ENCODE assay signal across 14 cellular contexts in the genomic region with DNA sequence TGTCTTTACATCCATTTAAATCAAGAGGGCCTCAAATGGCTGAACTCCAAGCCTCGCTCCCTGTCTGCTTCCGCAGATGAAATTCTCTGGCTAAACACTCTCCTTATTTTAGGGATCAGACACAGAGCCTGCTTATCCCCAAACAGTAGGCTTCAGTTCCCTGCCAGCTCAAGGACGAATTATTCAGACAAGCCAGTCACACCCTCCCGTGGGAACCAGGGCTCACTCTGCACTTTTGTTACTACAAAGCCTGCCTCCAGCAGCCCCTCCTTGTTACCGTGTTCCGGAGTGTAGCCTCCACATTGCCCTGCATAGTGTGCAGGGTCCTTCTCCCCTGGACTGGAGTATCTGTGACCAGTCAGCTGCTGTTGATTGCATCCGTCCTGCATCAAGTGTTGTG. TPM values are rescaled to one million over a fixed set of nuclear protein-coding genes. Genes with fewer than 3 reads are reported as not detected.
DNase-seq lines count a peak whose midpoint lies in the region; ATAC-seq and TF ChIP-seq lines count a peak whose summit lies in the region.
"Had no signal": no experiment of that assay in that cellular context is flagged by ENCODE, and none has a peak within 500 bp of the region (broad histone marks: within the 10 kb centered on the region; RNA-seq: fewer than 3 reads in every experiment).

No MANE protein-coding gene starts in this region.

- no peaks in the 10 kb centered on the region for H3K27me3 ChIP-seq in body of pancreas
- no peaks in the 10 kb centered on the region for H3K27me3 ChIP-seq in skeletal muscle satellite cell (ENCODE audit: control insufficient read depth, insufficient read depth, low read length)
- H3K27me3 ChIP-seq: transverse colon had no signal

- H3K4me1 ChIP-seq in body of pancreas (peaks cover 13% of the 10 kb centered on the region), skeletal muscle satellite cell (ENCODE audit: control insufficient read depth, insufficient read depth, low read length) (peaks cover 35% of the 10 kb centered on the region)

- DNase-seq in NB4 (ENCODE audit: low read depth) (peak; percentile 38), body of pancreas (peak in 3 of 4 donors; percentile 16 to 45 (median 26)), medulla oblongata (ENCODE audit: extremely low spot score) (peak; percentile 78), NCI-H146 (lab: John Stamatoyannopoulos, UW) (no peak)
- DNase-seq: activated naive CD8-positive, alpha-beta T cell treated with anti-CD3 and anti-CD28 coated beads, Interleukin-2, amount 10 ng/mL, durations not matched to agents 7 days and 5 days; cortex of kidney; NCI-H1930; NCI-H748 treated with DMSO at 0.1 percent for 48 hours; transverse colon had no signal

- no peak overlapping the region for H3K4me2 ChIP-seq in skeletal muscle satellite cell (ENCODE audit: low read length)

- TF ChIP-seq POLR2A in NB4 (IDR thresholded peaks at IDR 0.05; ENCODE audit: extremely low read depth, insufficient read length) (no peak), body of pancreas (IDR thresholded peaks at IDR 0.05) (no peak)

- H3K4me3 ChIP-seq in NB4 (ENCODE audit: low read depth, low read length) (no peak overlapping the region), body of pancreas (no peak overlapping the region), skeletal muscle satellite cell (ENCODE audit: low read length) (no peak overlapping the region)
- H3K4me3 ChIP-seq: lung, transverse colon had no signal

- 39 to 41% methylated on average over 6 to 7 of the region's 7 CpGs for WGBS in body of pancreas, 2 donors

- no peak for TF ChIP-seq CTCF in NB4 (IDR thresholded peaks at IDR 0.05; ENCODE audit: low read depth, low read length)
- no peak for TF ChIP-seq CTCF in body of pancreas (IDR thresholded peaks at IDR 0.05)

- H3K9ac ChIP-seq in skeletal muscle satellite cell (ENCODE audit: low read depth, low read length), result peak overlapping the region; percentile 21

- intact Hi-C loops in body of pancreas (cut with DNase I), result loop anchor here (10.0 kb wide), 1 partner anchor 160 kb away; no protein-coding TSS in a partner anchor

- H3K27ac ChIP-seq in body of pancreas, result peak overlapping the region in 3 of 4 donors; percentile 51 to 90 (median 62)
- H3K27ac ChIP-seq: RWPE1, transverse colon had no signal

- no peak for ATAC-seq in body of pancreas
- no peak for ATAC-seq in GM19395 (IDR thresholded peaks at IDR 0.05; ENCODE audit: unreplicated experiment)
- ATAC-seq in HG02884 (IDR thresholded peaks at IDR 0.05; ENCODE audit: unreplicated experiment), result no peak

- H3K36me3 ChIP-seq in body of pancreas (replicated peaks in 1 of 2; ENCODE audit: insufficient read depth in 1 of 2, low read depth in 2 of 2) (no peaks in the 10 kb centered on the region), skeletal muscle satellite cell (ENCODE audit: insufficient read depth, low read length) (no peaks in the 10 kb centered on the region)
- H3K36me3 ChIP-seq: transverse colon had no signal

- no peaks in the 10 kb centered on the region for H3K9me3 ChIP-seq in body of pancreas
- no peaks in the 10 kb centered on the region for H3K9me3 ChIP-seq in skeletal muscle satellite cell (replicated peaks; ENCODE audit: low read length)
- H3K9me3 ChIP-seq: transverse colon had no signal

RNA-seq across cellular contexts. Expression of a gene that starts 46.6 kb away (rescaled TPM):
- total RNA-seq in body of pancreas, result 10 to 100 TPM; 23.4 to 30.6 TPM
- 21.2 and 22.8 TPM in 2 replicates for total RNA-seq in skeletal muscle satellite cell (2012; rRNA removed)

RNA-seq across cellular contexts. Expression of a gene that starts 49.8 kb away (rescaled TPM):
- total RNA-seq in body of pancreas, result 10 to 100 TPM; 35.9 to 54.7 TPM
- total RNA-seq in skeletal muscle satellite cell (2012; rRNA removed), result 24.1 and 27.3 TPM in 2 replicates
